In genomic region chr1:939511-940107, GRCh38 we compare ENCODE assay signal across 2 cellular contexts.
TF ChIP-seq lines count a peak whose summit lies in the region.

No MANE protein-coding gene starts in this region.

TF ChIP-seq in HEK293, 187 proteins besides CTCF, POLR2A, EP300 and RAD21 (continues in another document):
- no peak for TF ChIP-seq GLI2 (tag by site-specific recombination; IDR thresholded peaks at IDR 0.05; ENCODE audit: borderline replicate concordance, low read depth)
- TF ChIP-seq ZNF423 (tag by site-specific recombination; IDR thresholded peaks at IDR 0.05), result peak; percentile 81; the same call in 1 of the 2 replicates
- TF ChIP-seq BCL11A (tag by site-specific recombination; IDR thresholded peaks at IDR 0.05; ENCODE audit: low read depth), result peak; percentile 76
- TF ChIP-seq SP3 (tag by site-specific recombination; IDR thresholded peaks at IDR 0.05), result no peak
- TF ChIP-seq IKZF3 (tag by site-specific recombination; IDR thresholded peaks at IDR 0.05), result no peak
- TF ChIP-seq, protein P1, sequence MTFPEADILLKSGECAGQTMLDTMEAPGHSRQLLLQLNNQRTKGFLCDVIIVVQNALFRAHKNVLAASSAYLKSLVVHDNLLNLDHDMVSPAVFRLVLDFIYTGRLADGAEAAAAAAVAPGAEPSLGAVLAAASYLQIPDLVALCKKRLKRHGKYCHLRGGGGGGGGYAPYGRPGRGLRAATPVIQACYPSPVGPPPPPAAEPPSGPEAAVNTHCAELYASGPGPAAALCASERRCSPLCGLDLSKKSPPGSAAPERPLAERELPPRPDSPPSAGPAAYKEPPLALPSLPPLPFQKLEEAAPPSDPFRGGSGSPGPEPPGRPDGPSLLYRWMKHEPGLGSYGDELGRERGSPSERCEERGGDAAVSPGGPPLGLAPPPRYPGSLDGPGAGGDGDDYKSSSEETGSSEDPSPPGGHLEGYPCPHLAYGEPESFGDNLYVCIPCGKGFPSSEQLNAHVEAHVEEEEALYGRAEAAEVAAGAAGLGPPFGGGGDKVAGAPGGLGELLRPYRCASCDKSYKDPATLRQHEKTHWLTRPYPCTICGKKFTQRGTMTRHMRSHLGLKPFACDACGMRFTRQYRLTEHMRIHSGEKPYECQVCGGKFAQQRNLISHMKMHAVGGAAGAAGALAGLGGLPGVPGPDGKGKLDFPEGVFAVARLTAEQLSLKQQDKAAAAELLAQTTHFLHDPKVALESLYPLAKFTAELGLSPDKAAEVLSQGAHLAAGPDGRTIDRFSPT (tag by site-specific recombination; IDR thresholded peaks at IDR 0.05), result peak; percentile 73
- TF ChIP-seq PATZ1 (tag by site-specific recombination; IDR thresholded peaks at IDR 0.05), result peak; percentile 43; the same call in 1 of the 2 replicates
- TF ChIP-seq, protein P2, sequence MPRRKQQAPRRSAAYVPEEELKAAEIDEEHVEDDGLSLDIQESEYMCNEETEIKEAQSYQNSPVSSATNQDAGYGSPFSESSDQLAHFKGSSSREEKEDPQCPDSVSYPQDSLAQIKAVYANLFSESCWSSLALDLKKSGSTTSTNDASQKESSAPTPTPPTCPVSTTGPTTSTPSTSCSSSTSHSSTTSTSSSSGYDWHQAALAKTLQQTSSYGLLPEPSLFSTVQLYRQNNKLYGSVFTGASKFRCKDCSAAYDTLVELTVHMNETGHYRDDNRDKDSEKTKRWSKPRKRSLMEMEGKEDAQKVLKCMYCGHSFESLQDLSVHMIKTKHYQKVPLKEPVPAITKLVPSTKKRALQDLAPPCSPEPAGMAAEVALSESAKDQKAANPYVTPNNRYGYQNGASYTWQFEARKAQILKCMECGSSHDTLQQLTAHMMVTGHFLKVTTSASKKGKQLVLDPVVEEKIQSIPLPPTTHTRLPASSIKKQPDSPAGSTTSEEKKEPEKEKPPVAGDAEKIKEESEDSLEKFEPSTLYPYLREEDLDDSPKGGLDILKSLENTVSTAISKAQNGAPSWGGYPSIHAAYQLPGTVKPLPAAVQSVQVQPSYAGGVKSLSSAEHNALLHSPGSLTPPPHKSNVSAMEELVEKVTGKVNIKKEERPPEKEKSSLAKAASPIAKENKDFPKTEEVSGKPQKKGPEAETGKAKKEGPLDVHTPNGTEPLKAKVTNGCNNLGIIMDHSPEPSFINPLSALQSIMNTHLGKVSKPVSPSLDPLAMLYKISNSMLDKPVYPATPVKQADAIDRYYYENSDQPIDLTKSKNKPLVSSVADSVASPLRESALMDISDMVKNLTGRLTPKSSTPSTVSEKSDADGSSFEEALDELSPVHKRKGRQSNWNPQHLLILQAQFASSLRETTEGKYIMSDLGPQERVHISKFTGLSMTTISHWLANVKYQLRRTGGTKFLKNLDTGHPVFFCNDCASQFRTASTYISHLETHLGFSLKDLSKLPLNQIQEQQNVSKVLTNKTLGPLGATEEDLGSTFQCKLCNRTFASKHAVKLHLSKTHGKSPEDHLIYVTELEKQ (tag by site-specific recombination; IDR thresholded peaks at IDR 0.05; ENCODE audit: borderline replicate concordance), result no peak
- TF ChIP-seq, protein P3, sequence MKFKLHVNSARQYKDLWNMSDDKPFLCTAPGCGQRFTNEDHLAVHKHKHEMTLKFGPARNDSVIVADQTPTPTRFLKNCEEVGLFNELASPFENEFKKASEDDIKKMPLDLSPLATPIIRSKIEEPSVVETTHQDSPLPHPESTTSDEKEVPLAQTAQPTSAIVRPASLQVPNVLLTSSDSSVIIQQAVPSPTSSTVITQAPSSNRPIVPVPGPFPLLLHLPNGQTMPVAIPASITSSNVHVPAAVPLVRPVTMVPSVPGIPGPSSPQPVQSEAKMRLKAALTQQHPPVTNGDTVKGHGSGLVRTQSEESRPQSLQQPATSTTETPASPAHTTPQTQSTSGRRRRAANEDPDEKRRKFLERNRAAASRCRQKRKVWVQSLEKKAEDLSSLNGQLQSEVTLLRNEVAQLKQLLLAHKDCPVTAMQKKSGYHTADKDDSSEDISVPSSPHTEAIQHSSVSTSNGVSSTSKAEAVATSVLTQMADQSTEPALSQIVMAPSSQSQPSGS (tag by site-specific recombination; IDR thresholded peaks at IDR 0.05; ENCODE audit: low read depth), result no peak
- no peak for TF ChIP-seq ZBTB21 (tag by site-specific recombination; IDR thresholded peaks at IDR 0.05)
- 0 out of 2 replicates have a peak, but pooled peaks have one; percentile 10 for TF ChIP-seq ZBTB48 (tag by site-specific recombination; IDR thresholded peaks at IDR 0.05)
- no peak for TF ChIP-seq PRDM6 (tag by site-specific recombination; IDR thresholded peaks at IDR 0.05)
- 0 out of 2 replicates have a peak, but pooled peaks have one; percentile 13 for TF ChIP-seq ZNF146 (tag by site-specific recombination; IDR thresholded peaks at IDR 0.05)
- peak; percentile 19; the same call in 1 of the 2 replicates for TF ChIP-seq ZNF335 (tag by site-specific recombination; conservative IDR thresholded peaks at IDR 0.05)
- TF ChIP-seq MYNN (tag by site-specific recombination; IDR thresholded peaks at IDR 0.05; ENCODE audit: borderline replicate concordance), result no peak

TF ChIP-seq in GM12878, 131 proteins besides CTCF, POLR2A, EP300 and RAD21:
- TF ChIP-seq RFX5 (IDR thresholded peaks at IDR 0.05; ENCODE audit: low read depth, low read length), result no peak
- TF ChIP-seq STAT3 (IDR thresholded peaks at IDR 0.05; ENCODE audit: low read depth, low read length), result no peak
- no peak for TF ChIP-seq STAT1 (conservative IDR thresholded peaks at IDR 0.05)
- no peak for TF ChIP-seq FOXK2 (IDR thresholded peaks at IDR 0.05)
- TF ChIP-seq, protein P4, sequence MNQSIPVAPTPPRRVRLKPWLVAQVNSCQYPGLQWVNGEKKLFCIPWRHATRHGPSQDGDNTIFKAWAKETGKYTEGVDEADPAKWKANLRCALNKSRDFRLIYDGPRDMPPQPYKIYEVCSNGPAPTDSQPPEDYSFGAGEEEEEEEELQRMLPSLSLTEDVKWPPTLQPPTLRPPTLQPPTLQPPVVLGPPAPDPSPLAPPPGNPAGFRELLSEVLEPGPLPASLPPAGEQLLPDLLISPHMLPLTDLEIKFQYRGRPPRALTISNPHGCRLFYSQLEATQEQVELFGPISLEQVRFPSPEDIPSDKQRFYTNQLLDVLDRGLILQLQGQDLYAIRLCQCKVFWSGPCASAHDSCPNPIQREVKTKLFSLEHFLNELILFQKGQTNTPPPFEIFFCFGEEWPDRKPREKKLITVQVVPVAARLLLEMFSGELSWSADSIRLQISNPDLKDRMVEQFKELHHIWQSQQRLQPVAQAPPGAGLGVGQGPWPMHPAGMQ (IDR thresholded peaks at IDR 0.05; ENCODE audit: borderline replicate concordance), result no peak
- TF ChIP-seq NFXL1 (IDR thresholded peaks at IDR 0.05; ENCODE audit: borderline replicate concordance), result no peak
- TF ChIP-seq SRF (IDR thresholded peaks at IDR 0.05; ENCODE audit: low read depth in 2 of 2, low read length in 2 of 2), result no peak
- TF ChIP-seq FOS (IDR thresholded peaks at IDR 0.05; ENCODE audit: borderline replicate concordance, extremely low read depth, insufficient read length), result no peak
TF ChIP-seq in GM12878: peak in this region for 0.
